ENCODE assay signal across 1 cellular context in the genomic region with DNA sequence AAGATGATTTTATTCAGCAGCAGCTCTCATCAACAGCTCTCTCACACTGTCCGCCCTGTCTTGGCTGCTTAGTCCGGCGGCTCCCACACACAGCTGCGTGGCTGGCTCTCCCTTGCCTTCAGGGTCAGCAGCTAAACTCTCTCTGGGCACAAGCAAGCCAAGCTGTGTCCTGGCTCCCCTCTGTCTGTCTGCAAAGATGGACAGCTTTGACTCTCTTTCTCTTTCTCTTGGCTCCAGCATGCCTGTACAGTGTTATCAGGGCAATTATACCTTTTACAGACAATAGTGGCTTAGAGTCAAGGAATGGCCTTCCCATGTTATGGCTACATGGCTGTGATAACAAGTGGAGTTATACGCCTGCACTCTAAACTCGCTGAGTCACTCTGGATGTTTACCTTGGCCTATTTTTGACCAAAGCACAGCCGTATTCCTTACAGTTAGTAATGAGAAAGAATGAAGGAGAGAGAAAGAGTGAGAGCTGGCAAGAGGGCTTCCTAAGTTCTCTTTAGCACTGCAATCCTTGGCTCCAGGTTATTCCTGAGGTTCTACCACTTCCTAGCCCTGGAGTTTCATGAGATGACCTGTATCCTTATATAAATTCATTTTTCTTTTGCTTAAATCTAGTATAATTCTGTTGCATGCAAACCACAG.
TF ChIP-seq lines count a peak whose summit lies in the region.

No MANE protein-coding gene starts in this region.

TF ChIP-seq in K562, 482 proteins besides CTCF, POLR2A, EP300 and RAD21 (continued from another document and continues in another):
- TF ChIP-seq ZNF407 (IDR thresholded peaks at IDR 0.05; ENCODE audit: low read depth) (no peak), ZBTB40 (IDR thresholded peaks at IDR 0.05) (0 out of 2 replicates have a peak, but pooled peaks have one; percentile 44), ZBTB40 (CRISPR knock-in tag; IDR thresholded peaks at IDR 0.05) (no peak), POLR2G (IDR thresholded peaks at IDR 0.05; ENCODE audit: low read depth, low read length) (no peak), XRCC3 (IDR thresholded peaks at IDR 0.05) (no peak), ZBTB9 (CRISPR knock-in tag; IDR thresholded peaks at IDR 0.05) (0 out of 2 replicates have a peak, but pooled peaks have one; percentile 79), ZNF449 (CRISPR knock-in tag; IDR thresholded peaks at IDR 0.05) (no peak), SMARCE1 (IDR thresholded peaks at IDR 0.05) (peak; percentile 91), ZNF143 (CRISPR knock-in tag; IDR thresholded peaks at IDR 0.05) (no peak), ZNF668 (CRISPR knock-in tag; IDR thresholded peaks at IDR 0.05) (peak; percentile 73; the same call in 1 of the 2 replicates), MEF2A (IDR thresholded peaks at IDR 0.05; ENCODE audit: control insufficient read depth, low read depth, low read length) (peak; percentile 77; the same call in 1 of the 2 replicates), ZNF445 (CRISPR knock-in tag; IDR thresholded peaks at IDR 0.05; ENCODE audit: low read depth) (no peak), WHSC1 (IDR thresholded peaks at IDR 0.05; ENCODE audit: low read length) (no peak), SMC3 (conservative IDR thresholded peaks at IDR 0.05; ENCODE audit: insufficient read depth, low read depth, low read length) (0 out of 2 replicates have a peak, but pooled peaks have one; percentile 13), ELF1 (tag; IDR thresholded peaks at IDR 0.05) (no peak), HNRNPK (IDR thresholded peaks at IDR 0.05; ENCODE audit: low read depth, low read length, poor library complexity, severe bottlenecking) (no peak), GATAD2A (IDR thresholded peaks at IDR 0.05) (peak; percentile 84; the same call in 1 of the 2 replicates), EHMT2 (IDR thresholded peaks at IDR 0.05) (peak; percentile 95), ZNF354B (CRISPR knock-in tag; IDR thresholded peaks at IDR 0.05) (0 out of 2 replicates have a peak, but pooled peaks have one; percentile 6), OTX1 (CRISPR knock-in tag; IDR thresholded peaks at IDR 0.05) (no peak), XRCC4 (IDR thresholded peaks at IDR 0.05; ENCODE audit: extremely low read depth, insufficient read depth, insufficient read length) (no peak), ZC3H4 (CRISPR knock-in tag; IDR thresholded peaks at IDR 0.05; ENCODE audit: borderline replicate concordance) (no peak), ZBTB8A (IDR thresholded peaks at IDR 0.05; ENCODE audit: partially characterized antibody) (no peak), SETDB1 (IDR thresholded peaks at IDR 0.05; ENCODE audit: low read length) (no peak), SRSF3 (IDR thresholded peaks at IDR 0.05; ENCODE audit: insufficient read depth, low read length) (no peak), EWSR1 (IDR thresholded peaks at IDR 0.05; ENCODE audit: borderline replicate concordance, low read depth, partially characterized antibody) (no peak), CCAR2 (IDR thresholded peaks at IDR 0.05; ENCODE audit: low read depth, low read length) (no peak), ZNF436 (CRISPR knock-in tag; IDR thresholded peaks at IDR 0.05) (no peak), SLC30A9 (CRISPR knock-in tag; IDR thresholded peaks at IDR 0.05) (no peak), CHD2 (IDR thresholded peaks at IDR 0.05; ENCODE audit: low read depth, low read length) (no peak), BRD9 (IDR thresholded peaks at IDR 0.05; ENCODE audit: low read depth, partially characterized antibody) (peak; percentile 74), SMAD1 (IDR thresholded peaks at IDR 0.05; ENCODE audit: low read depth, low read length, partially characterized antibody) (no peak), ZNF778 (CRISPR knock-in tag; IDR thresholded peaks at IDR 0.05) (no peak), CC2D1A (IDR thresholded peaks at IDR 0.05) (no peak)
- TF ChIP-seq, protein P1, sequence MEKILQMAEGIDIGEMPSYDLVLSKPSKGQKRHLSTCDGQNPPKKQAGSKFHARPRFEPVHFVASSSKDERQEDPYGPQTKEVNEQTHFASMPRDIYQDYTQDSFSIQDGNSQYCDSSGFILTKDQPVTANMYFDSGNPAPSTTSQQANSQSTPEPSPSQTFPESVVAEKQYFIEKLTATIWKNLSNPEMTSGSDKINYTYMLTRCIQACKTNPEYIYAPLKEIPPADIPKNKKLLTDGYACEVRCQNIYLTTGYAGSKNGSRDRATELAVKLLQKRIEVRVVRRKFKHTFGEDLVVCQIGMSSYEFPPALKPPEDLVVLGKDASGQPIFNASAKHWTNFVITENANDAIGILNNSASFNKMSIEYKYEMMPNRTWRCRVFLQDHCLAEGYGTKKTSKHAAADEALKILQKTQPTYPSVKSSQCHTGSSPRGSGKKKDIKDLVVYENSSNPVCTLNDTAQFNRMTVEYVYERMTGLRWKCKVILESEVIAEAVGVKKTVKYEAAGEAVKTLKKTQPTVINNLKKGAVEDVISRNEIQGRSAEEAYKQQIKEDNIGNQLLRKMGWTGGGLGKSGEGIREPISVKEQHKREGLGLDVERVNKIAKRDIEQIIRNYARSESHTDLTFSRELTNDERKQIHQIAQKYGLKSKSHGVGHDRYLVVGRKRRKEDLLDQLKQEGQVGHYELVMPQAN (IDR thresholded peaks at IDR 0.05; ENCODE audit: borderline replicate concordance) = no peak; the same call in 1 of the 2 replicates
